15 cellular contexts compared by ENCODE assay signal in the genomic region with DNA sequence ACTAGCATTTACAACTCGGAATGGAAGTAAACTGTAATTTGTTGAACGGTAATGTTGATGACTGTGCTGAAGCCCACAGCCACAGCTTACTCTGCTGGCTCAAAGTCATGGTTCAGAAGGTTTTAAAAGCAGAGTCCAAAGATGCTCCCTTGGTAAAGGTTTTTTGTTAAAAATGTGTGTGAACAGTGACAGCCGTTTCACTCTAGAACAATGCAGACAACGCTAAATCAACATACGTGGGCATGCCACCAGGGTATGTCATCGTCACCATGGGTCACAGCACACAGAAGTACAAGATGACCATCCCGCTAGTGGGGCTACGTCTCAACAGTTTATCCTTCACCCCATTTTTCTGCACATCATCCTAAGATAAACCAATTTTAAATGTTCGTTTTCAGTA.
DNase-seq lines count a peak whose midpoint lies in the region; ATAC-seq and TF ChIP-seq lines count a peak whose summit lies in the region.
"Had no signal": no experiment of that assay in that cellular context is flagged by ENCODE, and none has a peak within 500 bp of the region (broad histone marks: within the 10 kb centered on the region; RNA-seq: fewer than 3 reads in every experiment).

No MANE protein-coding gene starts in this region.

- TF ChIP-seq POLR2A in IMR-90 (IDR thresholded peaks at IDR 0.05; ENCODE audit: low read depth, low read length) (no peak), erythroblast (IDR thresholded peaks at IDR 0.05; ENCODE audit: low read length) (no peak)

- no peak overlapping the region for H3K4me2 ChIP-seq in IMR-90 (ENCODE audit: low read depth, low read length)
- H3K4me2 ChIP-seq: BLaER1 had no signal

- in situ Hi-C loops in IMR-90 (cut with MboI; ENCODE audit: low sequenced_read_pairs), result loop anchor here (10.0 kb wide), 1 partner anchor 234 kb away; no protein-coding TSS in a partner anchor

- no peak for ATAC-seq in IMR-90 (ENCODE audit: low read depth)
- no peak for ATAC-seq in left ventricle myocardium superior
- ATAC-seq in HG03139 (IDR thresholded peaks at IDR 0.05; ENCODE audit: unreplicated experiment), result no peak

- H3K27ac Mint-ChIP-seq in type B pancreatic cell, result no peak overlapping the region
- H3K27ac Mint-ChIP-seq: CD14-positive monocyte; CD4-positive, alpha-beta memory T cell had no signal

- no peak overlapping the region for H2BK120ac ChIP-seq in IMR-90 (ENCODE audit: low read depth, low read length)

- H3K4me3 Mint-ChIP-seq in type B pancreatic cell, result no peak overlapping the region
- H3K4me3 Mint-ChIP-seq: CD14-positive monocyte; CD4-positive, alpha-beta memory T cell had no signal

- H3K4me1 Mint-ChIP-seq in type B pancreatic cell (ENCODE audit: unreplicated experiment), result peaks cover 4% of the 10 kb centered on the region

- H3K4me3 ChIP-seq in IMR-90 (ENCODE audit: insufficient read depth, low read depth, low read length) (no peak overlapping the region), coronary artery (no peak overlapping the region)
- H3K4me3 ChIP-seq: BLaER1, GM23248 had no signal

- H3K27ac ChIP-seq in IMR-90 (ENCODE audit: insufficient read depth, low read length), result no peak overlapping the region
- H3K27ac ChIP-seq in coronary artery, result no peak overlapping the region
- H3K27ac ChIP-seq: BLaER1, GM23248 had no signal

- H3K14ac ChIP-seq in IMR-90 (replicated peaks; ENCODE audit: low read depth, low read length), result no peak overlapping the region

- no peak overlapping the region for H2BK5ac ChIP-seq in IMR-90 (ENCODE audit: low read depth, low read length, poor library complexity, severe bottlenecking)

- TF ChIP-seq RAD21 in IMR-90 (IDR thresholded peaks at IDR 0.05; ENCODE audit: low read length), result no peak

- peaks cover 0 to 6% of the 10 kb centered on the region in 2 experiments; a peak in 1 of 4 replicates for H3K79me1 ChIP-seq in IMR-90 (ENCODE audit: low read depth in 1 of 2, low read length in 2 of 2)

- H4K20me1 ChIP-seq in IMR-90 (ENCODE audit: insufficient read depth, low read length), result no peaks in the 10 kb centered on the region
- H4K20me1 ChIP-seq: BLaER1 had no signal

- H3K36me3 Mint-ChIP-seq in type B pancreatic cell, result no peaks in the 10 kb centered on the region
- H3K36me3 Mint-ChIP-seq: CD4-positive, alpha-beta memory T cell had no signal

- H3K9ac ChIP-seq in IMR-90 (ENCODE audit: low read depth, low read length), result no peak overlapping the region
- H3K9ac ChIP-seq: BLaER1, GM23248 had no signal

- no peak overlapping the region for H2AK9ac ChIP-seq in IMR-90 (replicated peaks; ENCODE audit: low read depth, low read length, poor library complexity)

- no peak overlapping the region for H3K18ac ChIP-seq in IMR-90 (ENCODE audit: low read depth, low read length)

- H3K9me1 ChIP-seq in IMR-90 (ENCODE audit: insufficient read depth, low read length), result 0 out of 2 replicates have a peak, but pooled peaks cover 6% of the 10 kb centered on the region

- POLR2A ChIA-PET in IMR-90 (lab: Charles Lee; ENCODE audit: unreplicated experiment), result no interaction called here

- H2BK20ac ChIP-seq in IMR-90 (ENCODE audit: low read depth, low read length), result no peak overlapping the region

- intact Hi-C loops in IMR-90 (cut with micrococcal nuclease) (loop anchor here (5.0 kb wide), 2 partner anchors 101 to 191 kb away; no protein-coding TSS in a partner anchor), left ventricle myocardium superior (cut with micrococcal nuclease) (loop anchor here (5.0 kb wide), 2 partner anchors 471 to 486 kb away; no protein-coding TSS in a partner anchor)

- H3K9me3 ChIP-seq in IMR-90 (ENCODE audit: control insufficient read depth, insufficient read depth, low read length), result peaks cover 2% of the 10 kb centered on the region; the same call in 1 of the 2 replicates
- H3K9me3 ChIP-seq: BLaER1 had no signal

- whole genome bisulfite sequencing in IMR-90 (ENCODE audit: extremely low coverage in 2 of 2, insufficient read length in 1 of 2), 2 experiments, result 67% methylated on average over 3 of the region's 9 CpGs; no CpG with 5 or more reads in 1 of the 2 experiments

- no peak overlapping the region for H4K8ac ChIP-seq in IMR-90 (ENCODE audit: low read depth in 2 of 2, low read length in 2 of 2)

- no peak overlapping the region for H2AFZ ChIP-seq in IMR-90 (replicated peaks; ENCODE audit: low read length, poor library complexity)
- H2AFZ ChIP-seq: GM23248 had no signal

- peak; percentile 21 for DNase-seq in activated CD8-positive, alpha-beta memory T cell treated with anti-CD3 and anti-CD28 coated beads for 24 hours
- no peak for DNase-seq in activated CD8-positive, alpha-beta memory T cell treated with anti-CD3 and anti-CD28 coated beads, Interleukin-2, amount 50 U/mL, for 4 hours
- DNase-seq in IMR-90, result no peak
- DNase-seq in coronary artery (ENCODE audit: low spot score), result peak; percentile 14
- peak; percentile 10 for DNase-seq in type B pancreatic cell (ENCODE audit: extremely low spot score, unreplicated experiment)
- DNase-seq in erythroblast (lab: John Stamatoyannopoulos, UW), result no peak
- no peak for DNase-seq in left ventricle myocardium superior
- DNase-seq: 8988T; Calu3; CD4-positive, alpha-beta memory T cell; GM23248; HCEC 1CT had no signal

- TF ChIP-seq CTCF in IMR-90 (conservative IDR thresholded peaks at IDR 0.05; ENCODE audit: low read depth, low read length) (no peak), coronary artery (IDR thresholded peaks at IDR 0.05) (no peak), type B pancreatic cell (conservative IDR thresholded peaks at IDR 0.05) (no peak)

- H3K23ac ChIP-seq in IMR-90 (ENCODE audit: low read depth, low read length), result no peak overlapping the region

- dilution Hi-C loops in IMR-90 (cut with HindIII; ENCODE audit: low sequenced_read_pairs, unreplicated experiment), result no loop called here

- no peak overlapping the region for H4K5ac ChIP-seq in IMR-90 (ENCODE audit: low read depth, low read length)

- BruUV-seq in IMR-90 (replicated peaks; lab: Mats Ljungman, UMichigan), result no TSS peak

- CTCF ChIA-PET in IMR-90 (lab: Yijun Ruan, JAX), result interaction anchor here (1.3 kb wide), 1 partner anchor 485 kb away, joined by 4 read pairs; no protein-coding TSS in a partner anchor

- no peaks in the 10 kb centered on the region for H3K9me3 Mint-ChIP-seq in type B pancreatic cell

- H3K36me3 ChIP-seq in IMR-90 (ENCODE audit: control insufficient read depth, insufficient read depth, low read length), result no peaks in the 10 kb centered on the region
- H3K36me3 ChIP-seq: BLaER1 had no signal

- no peak overlapping the region for H4K91ac ChIP-seq in IMR-90 (ENCODE audit: insufficient read depth, low read depth, low read length)

- no peak overlapping the region for H3K56ac ChIP-seq in IMR-90 (ENCODE audit: extremely low read depth, insufficient read depth, low read length)

- H2BK15ac ChIP-seq in IMR-90 (ENCODE audit: low read depth, low read length), result no peak overlapping the region

- no peak overlapping the region for H3K4ac ChIP-seq in IMR-90 (ENCODE audit: low read depth, low read length)

- peak overlapping the region; percentile 38; the same call in 1 of the 2 replicates for H2AK5ac ChIP-seq in IMR-90 (ENCODE audit: low read depth, low read length)

- H3K27me3 Mint-ChIP-seq in type B pancreatic cell, result peaks cover 36% of the 10 kb centered on the region

- H3K27me3 ChIP-seq in IMR-90 (ENCODE audit: control insufficient read depth, insufficient read depth, low read length), result peaks cover 8% of the 10 kb centered on the region

- peaks cover 5% of the 10 kb centered on the region; the same call in 1 of the 2 replicates for H3K4me1 ChIP-seq in IMR-90 (ENCODE audit: control insufficient read depth, insufficient read depth, low read length)

TF ChIP-seq in IMR-90, 13 proteins besides CTCF, POLR2A, EP300 and RAD21:
- TF ChIP-seq BHLHE40 (IDR thresholded peaks at IDR 0.05; ENCODE audit: low read depth, low read length) (no peak), CHD1 (IDR thresholded peaks at IDR 0.05; ENCODE audit: low read depth, low read length) (no peak), NFE2L2 (IDR thresholded peaks at IDR 0.05; ENCODE audit: low read depth, low read length) (no peak), ELK1 (IDR thresholded peaks at IDR 0.05; ENCODE audit: borderline replicate concordance, low read depth, low read length) (no peak), SMC3 (IDR thresholded peaks at IDR 0.05; ENCODE audit: low read depth, low read length) (no peak), MAFK (IDR thresholded peaks at IDR 0.05; ENCODE audit: low read depth, low read length) (no peak), MAZ (IDR thresholded peaks at IDR 0.05; ENCODE audit: borderline replicate concordance, low read depth, low read length) (no peak), FOS (IDR thresholded peaks at IDR 0.05; ENCODE audit: low read depth, low read length) (no peak), CEBPB (IDR thresholded peaks at IDR 0.05; ENCODE audit: low read depth, low read length) (no peak), MXI1 (IDR thresholded peaks at IDR 0.05; ENCODE audit: borderline replicate concordance, low read depth, low read length) (no peak), RCOR1 (IDR thresholded peaks at IDR 0.05; ENCODE audit: insufficient replicate concordance, low read length) (no peak), RFX5 (IDR thresholded peaks at IDR 0.05; ENCODE audit: low read depth, low read length) (no peak)
- TF ChIP-seq, protein P1, sequence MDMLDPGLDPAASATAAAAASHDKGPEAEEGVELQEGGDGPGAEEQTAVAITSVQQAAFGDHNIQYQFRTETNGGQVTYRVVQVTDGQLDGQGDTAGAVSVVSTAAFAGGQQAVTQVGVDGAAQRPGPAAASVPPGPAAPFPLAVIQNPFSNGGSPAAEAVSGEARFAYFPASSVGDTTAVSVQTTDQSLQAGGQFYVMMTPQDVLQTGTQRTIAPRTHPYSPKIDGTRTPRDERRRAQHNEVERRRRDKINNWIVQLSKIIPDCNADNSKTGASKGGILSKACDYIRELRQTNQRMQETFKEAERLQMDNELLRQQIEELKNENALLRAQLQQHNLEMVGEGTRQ (IDR thresholded peaks at IDR 0.05; ENCODE audit: low read depth, low read length), result no peak

Comparison
In these comparisons a context has a peak if more than half of its experiments do, and no peak if none do; other contexts are left out.
1. DNase-seq: peak in activated CD8-positive, alpha-beta memory T cell treated with anti-CD3 and anti-CD28 coated beads for 24 hours (single experiment), coronary artery (single experiment) and type B pancreatic cell (single experiment); none in activated CD8-positive, alpha-beta memory T cell treated with anti-CD3 and anti-CD28 coated beads, Interleukin-2, amount 50 U/mL, for 4 hours (single experiment), IMR-90 (single experiment), erythroblast (0 of 2) and left ventricle myocardium superior (single experiment).